Comparison of ENCODE assay signal across 8 cellular contexts in the genomic region with DNA sequence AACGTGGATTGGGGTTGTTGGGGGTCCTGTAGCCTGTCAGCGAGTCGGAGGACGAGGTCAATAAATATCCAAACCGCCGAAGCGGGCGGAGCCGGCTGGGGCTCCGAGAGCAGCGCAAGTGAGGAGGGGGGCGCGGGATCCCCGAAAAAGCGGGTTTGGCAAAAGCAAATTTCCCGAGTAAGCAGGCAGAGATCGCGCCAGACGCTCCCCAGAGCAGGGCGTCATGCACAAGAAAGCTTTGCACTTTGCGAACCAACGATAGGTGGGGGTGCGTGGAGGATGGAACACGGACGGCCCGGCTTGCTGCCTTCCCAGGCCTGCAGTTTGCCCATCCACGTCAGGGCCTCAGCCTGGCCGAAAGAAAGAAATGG. TPM values are rescaled to one million over a fixed set of nuclear protein-coding genes. Genes with fewer than 3 reads are reported as not detected.
A peak's percentile ranks its signal among the peaks of the same experiment; 100 is the strongest.
DNase-seq lines count a peak whose midpoint lies in the region; ATAC-seq, FAIRE-seq and TF ChIP-seq lines count a peak whose summit lies in the region.

No MANE protein-coding gene starts in this region.

- no peaks in the 10 kb centered on the region for H3K4me1 ChIP-seq in foreskin keratinocyte
- peaks cover 26 to 39% (median 33%) of the 10 kb centered on the region in 3 donors for H3K4me1 ChIP-seq in pancreas

- no peaks in the 10 kb centered on the region for H3K9me3 ChIP-seq in pancreas

- no peaks in the 10 kb centered on the region for H3K27me3 ChIP-seq in foreskin keratinocyte
- H3K27me3 ChIP-seq in pancreas: no peaks in the 10 kb centered on the region

- peak overlapping the region; percentile 86 for H3K27ac Mint-ChIP-seq in activated T-helper 1 cell treated with anti-CD3 and anti-CD28 coated beads, Interleukin-12 subunit alpha, Interleukin-12 subunit beta, Interleukin-2, Interleukin-4 antibody, amounts not matched to agents 30 ng/mL and 10 ng/mL and 1 ng/mL, durations not matched to agents 14 hours and 24 hours and 36 hours

- H3K4me3 ChIP-seq in LNCaP clone FGC (ENCODE audit: low read depth, low read length): peak overlapping the region; percentile 61
- peak overlapping the region; percentile 10 to 96 (median 59) for H3K4me3 ChIP-seq in pancreas

- no peak for FAIRE-seq in GM12891 (lab: Jason Lieb, UNC)
- no peak for FAIRE-seq in pancreas (lab: Jason Lieb, UNC)

- WGBS in pancreas, 2 donors: 1% methylated on average over 28 of the region's 28 CpGs

- TF ChIP-seq CTCF in LNCaP clone FGC (IDR thresholded peaks at IDR 0.05; ENCODE audit: control insufficient read depth, extremely low read depth, insufficient read depth): no peak
- TF ChIP-seq CTCF in foreskin keratinocyte (conservative IDR thresholded peaks at IDR 0.05): no peak
- TF ChIP-seq CTCF in pancreas (IDR thresholded peaks at IDR 0.05): no peak

- H3K9me3 Mint-ChIP-seq in activated T-helper 1 cell treated with anti-CD3 and anti-CD28 coated beads, Interleukin-12 subunit alpha, Interleukin-12 subunit beta, Interleukin-2, Interleukin-4 antibody, amounts not matched to agents 30 ng/mL and 10 ng/mL and 1 ng/mL, durations not matched to agents 14 hours and 24 hours and 36 hours: no peaks in the 10 kb centered on the region

- peaks cover 3% of the 10 kb centered on the region for H3K36me3 Mint-ChIP-seq in activated T-helper 1 cell treated with anti-CD3 and anti-CD28 coated beads, Interleukin-12 subunit alpha, Interleukin-12 subunit beta, Interleukin-2, Interleukin-4 antibody, amounts not matched to agents 30 ng/mL and 10 ng/mL and 1 ng/mL, durations not matched to agents 14 hours and 24 hours and 36 hours (ENCODE audit: low read depth)

- H3K4me3 Mint-ChIP-seq in activated T-helper 1 cell treated with anti-CD3 and anti-CD28 coated beads, Interleukin-12 subunit alpha, Interleukin-12 subunit beta, Interleukin-2, Interleukin-4 antibody, amounts not matched to agents 30 ng/mL and 10 ng/mL and 1 ng/mL, durations not matched to agents 14 hours and 24 hours and 36 hours: peak overlapping the region; percentile 88

- no peaks in the 10 kb centered on the region for H3K36me3 ChIP-seq in pancreas

- DNase-seq in GM12891 (ENCODE audit: insufficient read length, low spot score): no peak
- DNase-seq in LNCaP clone FGC (ENCODE audit: low read depth): no peak
- peak; percentile 45 for DNase-seq in activated T-helper 1 cell treated with anti-CD3 and anti-CD28 coated beads, Interleukin-12 subunit alpha, Interleukin-12 subunit beta, Interleukin-2, Interleukin-4 antibody, amounts not matched to agents 30 ng/mL and 10 ng/mL and 1 ng/mL, durations not matched to agents 14 hours and 24 hours and 36 hours (ENCODE audit: low spot score)
- peak; percentile 35 to 68 for DNase-seq in foreskin keratinocyte
- peak; percentile 64 to 87 (median 78) for DNase-seq in pancreas

- peak; percentile 17 for ATAC-seq in foreskin keratinocyte
- peak in 2 of 4 donors; percentile 1 to 2 for ATAC-seq in pancreas
- ATAC-seq in GM19452 (IDR thresholded peaks at IDR 0.05; ENCODE audit: unreplicated experiment): no peak
- no peak for ATAC-seq in HG03520 (IDR thresholded peaks at IDR 0.05; ENCODE audit: unreplicated experiment)
- no peak for ATAC-seq in GM21723 (IDR thresholded peaks at IDR 0.05; ENCODE audit: unreplicated experiment)

- intact Hi-C loops in activated T-helper 1 cell treated with anti-CD3 and anti-CD28 coated beads, Interleukin-12 subunit alpha, Interleukin-12 subunit beta, Interleukin-2, Interleukin-4 antibody, amounts not matched to agents 30 ng/mL and 10 ng/mL and 1 ng/mL, durations not matched to agents 14 hours and 24 hours and 36 hours (cut with micrococcal nuclease): loop anchor here (1.0 kb wide), 11 partner anchors 9 to 186 kb away; partner anchors contain the start of genes MYPOP, OPA3, QPCTL and SYMPK
- intact Hi-C loops in pancreas (cut with DNase I): loop anchor here in 1 of 3 donors (10.0 kb wide), 1 partner anchor 55 kb away; no protein-coding TSS in a partner anchor

- H3K27me3 Mint-ChIP-seq in activated T-helper 1 cell treated with anti-CD3 and anti-CD28 coated beads, Interleukin-12 subunit alpha, Interleukin-12 subunit beta, Interleukin-2, Interleukin-4 antibody, amounts not matched to agents 30 ng/mL and 10 ng/mL and 1 ng/mL, durations not matched to agents 14 hours and 24 hours and 36 hours (ENCODE audit: insufficient read depth): peaks cover 24% of the 10 kb centered on the region

- H3K4me1 Mint-ChIP-seq in activated T-helper 1 cell treated with anti-CD3 and anti-CD28 coated beads, Interleukin-12 subunit alpha, Interleukin-12 subunit beta, Interleukin-2, Interleukin-4 antibody, amounts not matched to agents 30 ng/mL and 10 ng/mL and 1 ng/mL, durations not matched to agents 14 hours and 24 hours and 36 hours (ENCODE audit: low read depth): peaks cover 9% of the 10 kb centered on the region

- TF ChIP-seq POLR2A in GM12891 (IDR thresholded peaks at IDR 0.05; ENCODE audit: low read depth, low read length): no peak

- H3K27ac ChIP-seq in foreskin keratinocyte (no peak overlapping the region), pancreas (peak overlapping the region; percentile 91 to 97 (median 94))

TF ChIP-seq in GM12891, 5 proteins besides CTCF, POLR2A, EP300 and RAD21:
- 0 out of 2 replicates have a peak, but pooled peaks have one; percentile 9 for TF ChIP-seq POU2F2 (IDR thresholded peaks at IDR 0.05; ENCODE audit: low read depth, low read length)
- TF ChIP-seq PAX5 (IDR thresholded peaks at IDR 0.05; ENCODE audit: insufficient read depth, low read length, severe bottlenecking): no peak
- no peak for TF ChIP-seq TAF1 (IDR thresholded peaks at IDR 0.05; ENCODE audit: low read depth, low read length)

RNA-seq across cellular contexts. Expression of gene SIX5, which starts 0.8 kb away (rescaled TPM):
- 3.7 TPM for polyA plus RNA-seq in GM12891 (2012; ENCODE audit: low read depth, missing spikeins)
- total RNA-seq in activated T-helper 1 cell treated with anti-CD3 and anti-CD28 coated beads, Interleukin-12 subunit alpha, Interleukin-12 subunit beta, Interleukin-2, Interleukin-4 antibody, amounts not matched to agents 30 ng/mL and 10 ng/mL and 1 ng/mL, durations not matched to agents 14 hours and 24 hours and 36 hours: 3.7 and 5.6 TPM in 2 replicates
- total RNA-seq in foreskin keratinocyte (5.4 and 7.8 TPM in 2 replicates), pancreas (10 to 100 TPM; 18.7 to 38.2 (median 28.0) TPM)
- polyA plus RNA-seq in foreskin keratinocyte (8.1 and 10.6 TPM in 2 replicates), pancreas (10 to 100 TPM; 25.1 to 42.5 TPM)

RNA-seq across cellular contexts. Expression of gene DMPK, which starts 12.5 kb away (rescaled TPM):
- polyA plus RNA-seq in GM12891 (2012; ENCODE audit: low read depth, missing spikeins): 36.5 TPM
- total RNA-seq in activated T-helper 1 cell treated with anti-CD3 and anti-CD28 coated beads, Interleukin-12 subunit alpha, Interleukin-12 subunit beta, Interleukin-2, Interleukin-4 antibody, amounts not matched to agents 30 ng/mL and 10 ng/mL and 1 ng/mL, durations not matched to agents 14 hours and 24 hours and 36 hours: 22.8 and 23.9 TPM in 2 replicates
- total RNA-seq in foreskin keratinocyte: 7.4 and 8.4 TPM in 2 replicates
- polyA plus RNA-seq in foreskin keratinocyte: 8.0 and 9.8 TPM in 2 replicates
- 10 to 100 TPM; 27.0 to 74.7 (median 37.7) TPM for total RNA-seq in pancreas
- 100 to 1,000 TPM; 147 to 293 TPM for polyA plus RNA-seq in pancreas

RNA-seq across cellular contexts. Expression of gene DMWD, which starts 22.8 kb away (rescaled TPM):
- 25.7 TPM for polyA plus RNA-seq in GM12891 (2012; ENCODE audit: low read depth, missing spikeins)
- total RNA-seq in activated T-helper 1 cell treated with anti-CD3 and anti-CD28 coated beads, Interleukin-12 subunit alpha, Interleukin-12 subunit beta, Interleukin-2, Interleukin-4 antibody, amounts not matched to agents 30 ng/mL and 10 ng/mL and 1 ng/mL, durations not matched to agents 14 hours and 24 hours and 36 hours: 50.0 and 55.8 TPM in 2 replicates
- 39.8 TPM in 2 replicates for total RNA-seq in foreskin keratinocyte
- 26.4 and 27.7 TPM in 2 replicates for polyA plus RNA-seq in foreskin keratinocyte
- total RNA-seq in pancreas: 10 to 100 TPM; 14.3 to 23.0 (median 18.6) TPM
- 10 to 100 TPM; 14.2 to 39.8 TPM for polyA plus RNA-seq in pancreas

RNA-seq across cellular contexts. Expression of gene MEIOSIN, which starts 36.6 kb away (rescaled TPM):
- 0.05 TPM for polyA plus RNA-seq in GM12891 (2012; ENCODE audit: low read depth, missing spikeins)
- not detected in 2 replicates for total RNA-seq in activated T-helper 1 cell treated with anti-CD3 and anti-CD28 coated beads, Interleukin-12 subunit alpha, Interleukin-12 subunit beta, Interleukin-2, Interleukin-4 antibody, amounts not matched to agents 30 ng/mL and 10 ng/mL and 1 ng/mL, durations not matched to agents 14 hours and 24 hours and 36 hours
- not detected in 2 replicates for total RNA-seq in foreskin keratinocyte
- not detected in 2 replicates for polyA plus RNA-seq in foreskin keratinocyte
- not detected for total RNA-seq in pancreas
- not detected for polyA plus RNA-seq in pancreas

RNA-seq across cellular contexts. Expression of gene FBXO46, which starts 39.1 kb away (rescaled TPM):
- polyA plus RNA-seq in GM12891 (2012; ENCODE audit: low read depth, missing spikeins): 13.4 TPM
- total RNA-seq in activated T-helper 1 cell treated with anti-CD3 and anti-CD28 coated beads, Interleukin-12 subunit alpha, Interleukin-12 subunit beta, Interleukin-2, Interleukin-4 antibody, amounts not matched to agents 30 ng/mL and 10 ng/mL and 1 ng/mL, durations not matched to agents 14 hours and 24 hours and 36 hours: 35.1 and 35.4 TPM in 2 replicates
- 8.0 and 8.4 TPM in 2 replicates for total RNA-seq in foreskin keratinocyte
- 5.4 and 5.6 TPM in 2 replicates for polyA plus RNA-seq in foreskin keratinocyte
- 10 to 100 TPM in 4 of 6 donors, 1 to 10 TPM in 2; 6.7 to 11.3 (median 10.7) TPM for total RNA-seq in pancreas
- 1 to 10 TPM; 8.3 to 8.7 TPM for polyA plus RNA-seq in pancreas

Comparison
In these comparisons a context has a peak if more than half of its experiments do, and no peak if none do; other contexts are left out.
1. DNase-seq: peak in activated T-helper 1 cell treated with anti-CD3 and anti-CD28 coated beads, Interleukin-12 subunit alpha, Interleukin-12 subunit beta, Interleukin-2, Interleukin-4 antibody, amounts not matched to agents 30 ng/mL and 10 ng/mL and 1 ng/mL, durations not matched to agents 14 hours and 24 hours and 36 hours (single experiment), foreskin keratinocyte (2 of 2) and pancreas (6 of 6); none in GM12891 (single experiment) and LNCaP clone FGC (single experiment).